ENCODE assay signal across 11 cellular contexts in the genomic region with DNA sequence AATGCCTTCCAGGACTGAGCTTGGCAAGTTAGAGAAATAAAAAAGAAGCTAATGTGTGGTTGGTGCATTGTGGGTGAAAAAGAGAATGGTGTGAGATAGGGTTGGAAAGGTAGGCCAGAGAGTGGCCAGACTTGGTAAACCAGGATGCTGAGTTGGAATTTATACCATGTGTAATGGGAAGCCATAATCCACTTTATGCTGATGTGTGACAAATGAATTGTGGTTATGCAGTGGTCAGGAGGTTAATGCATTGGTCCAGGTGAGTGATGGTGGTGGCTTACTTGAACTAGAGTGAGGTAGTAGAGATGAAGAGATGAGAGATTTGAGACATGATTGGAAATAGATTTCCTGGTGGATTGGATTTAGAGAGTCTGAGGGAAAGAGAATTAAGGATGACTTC. TPM values are rescaled to one million over a fixed set of nuclear protein-coding genes. Genes with fewer than 3 reads are reported as not detected.
DNase-seq lines count a peak whose midpoint lies in the region; ATAC-seq and TF ChIP-seq lines count a peak whose summit lies in the region.
"Had no signal": no experiment of that assay in that cellular context is flagged by ENCODE, and none has a peak within 500 bp of the region (broad histone marks: within the 10 kb centered on the region; RNA-seq: fewer than 3 reads in every experiment).

No MANE protein-coding gene starts in this region.

- no peak for ATAC-seq in HCT116
- ATAC-seq in activated CD8-positive, alpha-beta T cell treated with anti-CD3 and anti-CD28 coated beads for 36 hours = no peak
- no peak for ATAC-seq in sciatic nerve
- ATAC-seq in GM18498 (IDR thresholded peaks at IDR 0.05; ENCODE audit: unreplicated experiment) = no peak

- H2AFZ ChIP-seq in HCT116 (ENCODE audit: low read depth, low read length, poor library complexity, severe bottlenecking) = no peak overlapping the region

- CTCF ChIA-PET in AG04450 (lab: Charles Lee) (interaction anchor here (1.4 kb wide), 1 partner anchor 51 kb away, joined by 7 read pairs; no protein-coding TSS in a partner anchor), HCT116 (lab: Charles Lee) (no interaction called here)
- CTCF ChIA-PET in activated CD8-positive, alpha-beta T cell treated with anti-CD3 and anti-CD28 coated beads for 36 hours (lab: Charles Lee) = interaction anchor here (1.0 to 4.2 kb wide), 8 partner anchors 26 to 171 kb away, joined by 3 to 30 read pairs (median 6); a partner anchor contains a TSS

- H3K4me1 Mint-ChIP-seq in activated CD8-positive, alpha-beta T cell treated with anti-CD3 and anti-CD28 coated beads for 36 hours (ENCODE audit: low read depth) = peaks cover 20% of the 10 kb centered on the region

- peaks cover 40% of the 10 kb centered on the region for H3K36me3 Mint-ChIP-seq in activated CD8-positive, alpha-beta T cell treated with anti-CD3 and anti-CD28 coated beads for 36 hours (ENCODE audit: low read depth)

- H3K9me3 ChIP-seq in AG04450 (ENCODE audit: control insufficient read depth, insufficient read depth, low read length) (no peaks in the 10 kb centered on the region), HCT116 (ENCODE audit: control insufficient read depth in 1 of 2, insufficient read depth in 1 of 2, low read depth in 1 of 2, low read length in 2 of 2) (no peaks in the 10 kb centered on the region), iPS-20b (ENCODE audit: insufficient read depth, low read depth, low read length) (no peaks in the 10 kb centered on the region), uterus (no peaks in the 10 kb centered on the region)
- H3K9me3 ChIP-seq: stomach had no signal

- RAD21 ChIA-PET in HCT116 (lab: Charles Lee; ENCODE audit: low non-redundant PET in 1 of 2, low total read pairs in 2 of 2, uncharacterized antibody in 2 of 2, unreplicated experiment in 2 of 2) = no interaction called here

- no peak overlapping the region for H3K27ac ChIP-seq in AG04450 (ENCODE audit: low read depth, low read length)
- H3K27ac ChIP-seq in HCT116 (ENCODE audit: low read depth, low read length) = peak overlapping the region; percentile 98
- no peak overlapping the region for H3K27ac ChIP-seq in iPS-20b (ENCODE audit: low read length)
- no peak overlapping the region for H3K27ac ChIP-seq in uterus

- no TSS peak for BruUV-seq in HCT116 (replicated peaks; lab: Mats Ljungman, UMichigan)

- H3K4me3 Mint-ChIP-seq in activated CD8-positive, alpha-beta T cell treated with anti-CD3 and anti-CD28 coated beads for 36 hours = peak overlapping the region; percentile 99

- H3K9ac ChIP-seq in HCT116 (ENCODE audit: low read length) (peak overlapping the region; percentile 91), iPS-20b (ENCODE audit: low read depth, low read length) (peak overlapping the region; percentile 98)

- peaks cover 14 to 24% of the 10 kb centered on the region in 2 experiments for H3K4me1 ChIP-seq in HCT116 (ENCODE audit: control insufficient read depth in 1 of 2, insufficient read depth in 2 of 2, low read length in 2 of 2)
- H3K4me1 ChIP-seq in iPS-20b (ENCODE audit: insufficient read depth, low read length) = peaks cover 7% of the 10 kb centered on the region; the same call in 1 of the 2 replicates
- peaks cover 0 to 6% of the 10 kb centered on the region in 2 donors for H3K4me1 ChIP-seq in uterus

- intact Hi-C loops in HCT116 (cut with micrococcal nuclease) (loop anchor here (5.0 kb wide), 1 partner anchor 37 kb away; a partner anchor contains a TSS), sciatic nerve (cut with DNase I) (no loop called here), uterus (cut with DNase I; ENCODE audit: low total_unique reads) (no loop called here)
- intact Hi-C loops in activated CD8-positive, alpha-beta T cell treated with anti-CD3 and anti-CD28 coated beads for 36 hours (cut with micrococcal nuclease) = loop anchor here (5.0 kb wide), 1 partner anchor 37 kb away; a partner anchor contains a TSS

- TF ChIP-seq RAD21 in HCT116 (IDR thresholded peaks at IDR 0.05; ENCODE audit: low read depth) = no peak

- H3K4me2 ChIP-seq in HCT116 (ENCODE audit: low read length) = peak overlapping the region; percentile 93

- TF ChIP-seq CTCF in AG04450 (IDR thresholded peaks at IDR 0.05; ENCODE audit: low read depth, low read length) (no peak), HCT116 (IDR thresholded peaks at IDR 0.05 in 2 of 3, conservative IDR thresholded peaks at IDR 0.05 in 1 of 3; ENCODE audit: borderline replicate concordance in 1 of 3, insufficient read depth in 1 of 3, low read depth in 2 of 3, low read length in 2 of 3) (no peak), uterus (IDR thresholded peaks at IDR 0.05) (no peak)
- TF ChIP-seq CTCF in activated CD8-positive, alpha-beta T cell treated with anti-CD3 and anti-CD28 coated beads for 36 hours (IDR thresholded peaks at IDR 0.05) = no peak

- no peak for TF ChIP-seq POLR2A in HCT116 (IDR thresholded peaks at IDR 0.05; ENCODE audit: borderline replicate concordance, extremely low read depth, insufficient read depth, insufficient read length)
- TF ChIP-seq POLR2A in uterus (IDR thresholded peaks at IDR 0.05) = no peak

- POLR2A ChIA-PET in AG04450 (lab: Yijun Ruan, JAX) = interaction anchor here (0.6 to 1.3 kb wide), 2 partner anchors 9 to 27 kb away, joined by 5 read pairs; no protein-coding TSS in a partner anchor
- POLR2A ChIA-PET in HCT116 (lab: Charles Lee) = interaction anchor here (0.7 to 4.1 kb wide), 2 partner anchors 38 to 45 kb away, joined by 3 to 25 read pairs; a partner anchor contains a TSS
- POLR2A ChIA-PET in activated CD8-positive, alpha-beta T cell treated with anti-CD3 and anti-CD28 coated beads for 36 hours (lab: Charles Lee) = interaction anchor here (0.7 to 9.6 kb wide), 16 partner anchors 9 to 132 kb away, joined by 3 to 232 read pairs (median 6); a partner anchor contains a TSS

- H3K9me3 Mint-ChIP-seq in activated CD8-positive, alpha-beta T cell treated with anti-CD3 and anti-CD28 coated beads for 36 hours = no peaks in the 10 kb centered on the region

- peak overlapping the region; percentile 100 for H3K27ac Mint-ChIP-seq in activated CD8-positive, alpha-beta T cell treated with anti-CD3 and anti-CD28 coated beads for 36 hours

- H3K36me3 ChIP-seq in HCT116 (ENCODE audit: control insufficient read depth in 1 of 2, insufficient read depth in 2 of 2, low read length in 2 of 2) (peaks cover 6 to 14% of the 10 kb centered on the region in 2 experiments; a peak in 3 of 4 replicates), iPS-20b (ENCODE audit: insufficient read depth, low read depth, low read length) (peaks cover 26% of the 10 kb centered on the region), uterus (no peaks in the 10 kb centered on the region)

- peaks cover 76% of the 10 kb centered on the region for H3K79me2 ChIP-seq in HCT116 (ENCODE audit: insufficient read depth, low read length)

- H3K4me3 ChIP-seq in AG04450 (ENCODE audit: low read depth, low read length) = peak overlapping the region; percentile 98
- peak overlapping the region; percentile 85 to 99 for H3K4me3 ChIP-seq in HCT116 (replicated peaks in 1 of 2; ENCODE audit: low read depth in 1 of 2, low read length in 2 of 2)
- peak overlapping the region; percentile 93 for H3K4me3 ChIP-seq in iPS-20b (ENCODE audit: low read length)
- no peak overlapping the region for H3K4me3 ChIP-seq in uterus

- no peaks in the 10 kb centered on the region for H3K9me2 ChIP-seq in HCT116 (ENCODE audit: insufficient read depth)

- H4K20me1 ChIP-seq in HCT116 (ENCODE audit: insufficient read depth) = no peaks in the 10 kb centered on the region

- no peaks in the 10 kb centered on the region for H3K27me3 ChIP-seq in AG04450 (ENCODE audit: control insufficient read depth, insufficient read depth, low read length)
- H3K27me3 ChIP-seq in HCT116 (ENCODE audit: insufficient read depth, low read length) = no peaks in the 10 kb centered on the region
- H3K27me3 ChIP-seq in iPS-20b (ENCODE audit: insufficient read depth, low read length) = no peaks in the 10 kb centered on the region
- H3K27me3 ChIP-seq in uterus = no peaks in the 10 kb centered on the region
- H3K27me3 ChIP-seq: stomach had no signal

- DNase-seq in AG04450 (ENCODE audit: low read depth, low spot score) (no peak), HCT116 (ENCODE audit: low read depth, low spot score) (no peak), sciatic nerve (ENCODE audit: low spot score) (no peak), uterus (no peak)
- DNase-seq in activated CD8-positive, alpha-beta T cell treated with anti-CD3 and anti-CD28 coated beads for 36 hours = no peak
- no peak for DNase-seq in NK-92 treated with Interleukin-12 subunit alpha and Interleukin-12 subunit beta, amount 100 ng/mL, for 24 hours (lab: John Stamatoyannopoulos, UW)
- DNase-seq: GDM1, NCI-H1417, stomach had no signal

- H3K27me3 Mint-ChIP-seq in activated CD8-positive, alpha-beta T cell treated with anti-CD3 and anti-CD28 coated beads for 36 hours = no peaks in the 10 kb centered on the region

RNA-seq across cellular contexts. Expression of a gene that starts 1.0 kb away (rescaled TPM):
- polyA plus RNA-seq in AG04450 (2011; rRNA removed) = 14.0 and 18.5 TPM in 2 replicates
- polyA minus RNA-seq in AG04450 (2011; rRNA and poly(A)+ RNA removed) = 26.5 and 49.1 TPM in 2 replicates
- total RNA-seq in HCT116 (2021; ENCODE audit: unreplicated experiment) (80.6 TPM), sciatic nerve (27.5 TPM), uterus (10 to 100 TPM; 13.6 to 54.0 (median 40.0) TPM)
- 21.2 and 22.3 TPM in 2 replicates for polyA plus RNA-seq in HCT116 (2012)
- total RNA-seq in activated CD8-positive, alpha-beta T cell treated with anti-CD3 and anti-CD28 coated beads for 36 hours = 100 to 1,000 TPM; 152 to 157 TPM

RNA-seq across cellular contexts. Expression of a gene that starts 2.2 kb away (rescaled TPM):
- polyA plus RNA-seq in AG04450 (2011; rRNA removed) = 6.1 and 7.3 TPM in 2 replicates
- 12.2 and 17.3 TPM in 2 replicates for polyA minus RNA-seq in AG04450 (2011; rRNA and poly(A)+ RNA removed)
- total RNA-seq in HCT116 (2021; ENCODE audit: unreplicated experiment) = 80.4 TPM
- polyA plus RNA-seq in HCT116 (2012) = 22.8 and 31.9 TPM in 2 replicates
- 10 to 100 TPM; 53.0 to 60.3 TPM for total RNA-seq in activated CD8-positive, alpha-beta T cell treated with anti-CD3 and anti-CD28 coated beads for 36 hours
- 54.5 TPM for total RNA-seq in sciatic nerve
- 10 to 100 TPM in 3 of 4 donors, 1 to 10 TPM in 1; 8.2 to 83.0 (median 20.0) TPM for total RNA-seq in uterus

RNA-seq across cellular contexts. Expression of a gene that starts 38.4 kb away (rescaled TPM):
- polyA plus RNA-seq in AG04450 (2011; rRNA removed) = 26.4 and 30.8 TPM in 2 replicates
- 10.9 and 16.9 TPM in 2 replicates for polyA minus RNA-seq in AG04450 (2011; rRNA and poly(A)+ RNA removed)
- total RNA-seq in HCT116 (2021; ENCODE audit: unreplicated experiment) = 33.2 TPM
- 41.0 and 55.0 TPM in 2 replicates for polyA plus RNA-seq in HCT116 (2012)
- total RNA-seq in activated CD8-positive, alpha-beta T cell treated with anti-CD3 and anti-CD28 coated beads for 36 hours = 10 to 100 TPM; 44.1 to 47.8 TPM
- total RNA-seq in sciatic nerve = 20.9 TPM
- 10 to 100 TPM in 2 of 4 donors, 1 to 10 TPM in 2; 5.1 to 39.6 (median 16.4) TPM for total RNA-seq in uterus

RNA-seq across cellular contexts. Expression of a gene that starts 39.7 kb away (rescaled TPM):
- 5.9 and 7.7 TPM in 2 replicates for polyA plus RNA-seq in AG04450 (2011; rRNA removed)
- 8.6 and 12.1 TPM in 2 replicates for polyA minus RNA-seq in AG04450 (2011; rRNA and poly(A)+ RNA removed)
- total RNA-seq in HCT116 (2021; ENCODE audit: unreplicated experiment) = 141 TPM
- polyA plus RNA-seq in HCT116 (2012) = 216 and 232 TPM in 2 replicates
- 100 to 1,000 TPM; 170 to 174 TPM for total RNA-seq in activated CD8-positive, alpha-beta T cell treated with anti-CD3 and anti-CD28 coated beads for 36 hours
- total RNA-seq in sciatic nerve = 48.5 TPM
- 10 to 100 TPM in 1 of 4 donors, not detected in 3; 12.8 TPM for total RNA-seq in uterus

RNA-seq across cellular contexts. Expression of a gene that starts 45.1 kb away (rescaled TPM):
- 1.4 and 1.9 TPM in 2 replicates for polyA plus RNA-seq in AG04450 (2011; rRNA removed)
- polyA minus RNA-seq in AG04450 (2011; rRNA and poly(A)+ RNA removed) = 1.7 and 2.5 TPM in 2 replicates
- total RNA-seq in HCT116 (2021; ENCODE audit: unreplicated experiment) (4.7 TPM), sciatic nerve (6.7 TPM), uterus (1 to 10 TPM in 2 of 4 donors, under 1 TPM in 2; 0.29 to 3.4 (median 0.95) TPM)
- 3.2 and 5.1 TPM in 2 replicates for polyA plus RNA-seq in HCT116 (2012)
- 1 to 10 TPM; 2.1 to 3.0 TPM for total RNA-seq in activated CD8-positive, alpha-beta T cell treated with anti-CD3 and anti-CD28 coated beads for 36 hours

Comparison
In these comparisons a context has a peak if more than half of its experiments do, and no peak if none do; other contexts are left out.
1. H3K4me3 ChIP-seq: peak in AG04450 (single experiment), HCT116 (2 of 2) and iPS-20b (single experiment); none in uterus (0 of 2).
2. intact Hi-C loops: an anchor here in HCT116 (5.0 kb wide) and activated CD8-positive, alpha-beta T cell treated with anti-CD3 and anti-CD28 coated beads for 36 hours (5.0 kb wide); none called in sciatic nerve and uterus.